Comparison of ENCODE assay signal across 1 cellular context in genomic region chr16:31201511-31202401, GRCh38.
A peak's percentile ranks its signal among the peaks of the same experiment; 100 is the strongest.
TF ChIP-seq lines count a peak whose summit lies in the region.

No MANE protein-coding gene starts in this region.

TF ChIP-seq in K562, 482 proteins besides CTCF, POLR2A, EP300 and RAD21 (continued from another document and continues in another):
- TF ChIP-seq ATF1 (CRISPR knock-in tag; IDR thresholded peaks at IDR 0.05) (no peak), ATF1 (tag; IDR thresholded peaks at IDR 0.05) (no peak), NFXL1 (CRISPR knock-in tag; IDR thresholded peaks at IDR 0.05) (no peak), ETV6 (IDR thresholded peaks at IDR 0.05; ENCODE audit: borderline replicate concordance in 1 of 2, low read depth in 2 of 2, low read length in 1 of 2) (no peak), ETV6 (CRISPR knock-in tag; IDR thresholded peaks at IDR 0.05; ENCODE audit: borderline replicate concordance) (peak; percentile 17; the same call in 1 of the 2 replicates), DMBX1 (CRISPR knock-in tag; IDR thresholded peaks at IDR 0.05; ENCODE audit: borderline replicate concordance) (no peak), FOXK1 (CRISPR knock-in tag; IDR thresholded peaks at IDR 0.05; ENCODE audit: borderline replicate concordance) (no peak), KAT7 (CRISPR knock-in tag; IDR thresholded peaks at IDR 0.05; ENCODE audit: borderline replicate concordance) (no peak), TCF15 (CRISPR knock-in tag; IDR thresholded peaks at IDR 0.05) (no peak), ZFX (CRISPR knock-in tag; IDR thresholded peaks at IDR 0.05) (peak; percentile 89), ARID1B (IDR thresholded peaks at IDR 0.05) (0 out of 2 replicates have a peak, but pooled peaks have one; percentile 5), ZNF143 (CRISPR knock-in tag; IDR thresholded peaks at IDR 0.05) (0 out of 2 replicates have a peak, but pooled peaks have one; percentile 16), ZNF699 (CRISPR knock-in tag; IDR thresholded peaks at IDR 0.05; ENCODE audit: insufficient replicate concordance) (no peak), ZNF146 (CRISPR knock-in tag; IDR thresholded peaks at IDR 0.05; ENCODE audit: unreplicated experiment) (no peak), POLR3A (IDR thresholded peaks at IDR 0.05; ENCODE audit: borderline replicate concordance, extremely low read depth, insufficient read depth, insufficient read length) (no peak), CHD7 (IDR thresholded peaks at IDR 0.05; ENCODE audit: low read depth, low read length) (no peak), NFIX (CRISPR knock-in tag; IDR thresholded peaks at IDR 0.05; ENCODE audit: low read depth) (no peak), ZNF280B (CRISPR knock-in tag; IDR thresholded peaks at IDR 0.05) (no peak), ZC3H4 (CRISPR knock-in tag; IDR thresholded peaks at IDR 0.05; ENCODE audit: borderline replicate concordance) (no peak), PTBP1 (IDR thresholded peaks at IDR 0.05; ENCODE audit: low read depth, low read length) (no peak), PCBP1 (IDR thresholded peaks at IDR 0.05; ENCODE audit: low read depth, low read length, poor library complexity, severe bottlenecking) (no peak), MAX (CRISPR knock-in tag; IDR thresholded peaks at IDR 0.05) (peak; percentile 77), ZNF354B (CRISPR knock-in tag; IDR thresholded peaks at IDR 0.05) (no peak), ETS2 (tag; IDR thresholded peaks at IDR 0.05; ENCODE audit: borderline replicate concordance, poor library complexity, severe bottlenecking) (no peak), MXI1 (IDR thresholded peaks at IDR 0.05; ENCODE audit: low read depth, low read length) (no peak), BCL6 (CRISPR knock-in tag; IDR thresholded peaks at IDR 0.05) (no peak), ZNF449 (CRISPR knock-in tag; IDR thresholded peaks at IDR 0.05) (no peak), GTF3C2 (IDR thresholded peaks at IDR 0.05; ENCODE audit: borderline replicate concordance, extremely low read depth, insufficient read length) (no peak), ZBTB7A (IDR thresholded peaks at IDR 0.05; ENCODE audit: borderline replicate concordance, control insufficient read depth, low read depth, low read length) (peak; percentile 16; the same call in 1 of the 2 replicates), ZNF239 (CRISPR knock-in tag; IDR thresholded peaks at IDR 0.05) (no peak), USF1 (CRISPR knock-in tag; IDR thresholded peaks at IDR 0.05) (no peak), SP2 (IDR thresholded peaks at IDR 0.05; ENCODE audit: extremely low read depth, low read depth, low read length, poor library complexity, severe bottlenecking) (no peak), ZBTB17 (CRISPR knock-in tag; IDR thresholded peaks at IDR 0.05) (peak; percentile 35; the same call in 1 of the 2 replicates), MEIS2 (IDR thresholded peaks at IDR 0.05; ENCODE audit: partially characterized antibody) (no peak), ZNF324 (CRISPR knock-in tag; IDR thresholded peaks at IDR 0.05) (no peak), NCOA4 (IDR thresholded peaks at IDR 0.05; ENCODE audit: partially characterized antibody) (no peak), SAFB2 (IDR thresholded peaks at IDR 0.05; ENCODE audit: borderline replicate concordance, low read depth, low read length, severe bottlenecking) (no peak), E2F4 (CRISPR knock-in tag; IDR thresholded peaks at IDR 0.05; ENCODE audit: low read depth) (no peak), ARHGAP35 (IDR thresholded peaks at IDR 0.05; ENCODE audit: partially characterized antibody) (no peak), SNRNP70 (optimal IDR thresholded peaks at IDR 0.05; ENCODE audit: low read depth, low read length) (no peak), CBFA2T2 (conservative IDR thresholded peaks at IDR 0.05) (no peak), PPARD (CRISPR knock-in tag; IDR thresholded peaks at IDR 0.05) (no peak), STAT5A (IDR thresholded peaks at IDR 0.05; ENCODE audit: borderline replicate concordance, low read length) (no peak), GTF2A2 (tag; IDR thresholded peaks at IDR 0.05) (no peak), NR4A1 (CRISPR knock-in tag; IDR thresholded peaks at IDR 0.05) (no peak), NR4A1 (tag; IDR thresholded peaks at IDR 0.05) (no peak), IFI16 (CRISPR knock-in tag; IDR thresholded peaks at IDR 0.05) (no peak), CBFA2T3 (IDR thresholded peaks at IDR 0.05) (no peak), BRF1 (IDR thresholded peaks at IDR 0.05; ENCODE audit: borderline replicate concordance, extremely low read depth, insufficient read length) (no peak), ZNF347 (CRISPR knock-in tag; IDR thresholded peaks at IDR 0.05; ENCODE audit: low read depth) (no peak), HDAC3 (IDR thresholded peaks at IDR 0.05; ENCODE audit: borderline replicate concordance, partially characterized antibody) (no peak)
